Comparison of ENCODE assay signal across 2 cellular contexts in genomic region chr15:90560229-90560771, GRCh38.
TF ChIP-seq lines count a peak whose summit lies in the region.

No MANE protein-coding gene starts in this region.

TF ChIP-seq in liver, 16 proteins besides CTCF, POLR2A, EP300 and RAD21 (continued from another document):
- no peak for TF ChIP-seq ATF3 (IDR thresholded peaks at IDR 0.05)
- TF ChIP-seq JUND (IDR thresholded peaks at IDR 0.05): peak; percentile 35 to 53
- no peak for TF ChIP-seq REST (IDR thresholded peaks at IDR 0.05)
- TF ChIP-seq RXRA (IDR thresholded peaks at IDR 0.05): peak; percentile 28 to 48
- TF ChIP-seq NR2F2 (IDR thresholded peaks at IDR 0.05): peak; percentile 37
- no peak for TF ChIP-seq FOXA2 (IDR thresholded peaks at IDR 0.05)
- no peak for TF ChIP-seq EGR1 (IDR thresholded peaks at IDR 0.05; ENCODE audit: low read depth in 2 of 2)
- TF ChIP-seq HNF4G (IDR thresholded peaks at IDR 0.05): peak; percentile 40
- peak; percentile 68 to 73 for TF ChIP-seq HNF4A (conservative IDR thresholded peaks at IDR 0.05)
- peak; percentile 51 for TF ChIP-seq SP1 (IDR thresholded peaks at IDR 0.05)
- no peak for TF ChIP-seq ZBTB33 (IDR thresholded peaks at IDR 0.05)
- no peak for TF ChIP-seq TAF1 (conservative IDR thresholded peaks at IDR 0.05)
TF ChIP-seq in liver: peak in this region for 7.

TF ChIP-seq in HepG2, 621 proteins besides CTCF, POLR2A, EP300 and RAD21:
- TF ChIP-seq AKNA (CRISPR knock-in tag; IDR thresholded peaks at IDR 0.05; ENCODE audit: borderline replicate concordance): no peak
- TF ChIP-seq TIGD3 (CRISPR knock-in tag; IDR thresholded peaks at IDR 0.05; ENCODE audit: borderline replicate concordance): no peak
